Comparison of ENCODE assay signal across 2 cellular contexts in genomic region chr20:37346526-37347346, GRCh38.
TF ChIP-seq lines count a peak whose summit lies in the region.

No MANE protein-coding gene starts in this region.

TF ChIP-seq in IMR-90, 13 proteins besides CTCF, POLR2A, EP300 and RAD21:
- TF ChIP-seq SMC3 (IDR thresholded peaks at IDR 0.05; ENCODE audit: low read depth, low read length) = no peak
- no peak for TF ChIP-seq BHLHE40 (IDR thresholded peaks at IDR 0.05; ENCODE audit: low read depth, low read length)
- TF ChIP-seq RCOR1 (IDR thresholded peaks at IDR 0.05; ENCODE audit: insufficient replicate concordance, low read length) = no peak
- no peak for TF ChIP-seq USF2 (IDR thresholded peaks at IDR 0.05; ENCODE audit: low read depth, low read length)
- TF ChIP-seq MAFK (IDR thresholded peaks at IDR 0.05; ENCODE audit: low read depth, low read length) = no peak
- TF ChIP-seq MAZ (IDR thresholded peaks at IDR 0.05; ENCODE audit: borderline replicate concordance, low read depth, low read length) = no peak
- TF ChIP-seq ELK1 (IDR thresholded peaks at IDR 0.05; ENCODE audit: borderline replicate concordance, low read depth, low read length) = no peak
- no peak for TF ChIP-seq NFE2L2 (IDR thresholded peaks at IDR 0.05; ENCODE audit: low read depth, low read length)
- TF ChIP-seq MXI1 (IDR thresholded peaks at IDR 0.05; ENCODE audit: borderline replicate concordance, low read depth, low read length) = no peak
- no peak for TF ChIP-seq CHD1 (IDR thresholded peaks at IDR 0.05; ENCODE audit: low read depth, low read length)

TF ChIP-seq in endothelial cell of umbilical vein, 7 proteins besides CTCF, POLR2A, EP300 and RAD21:
- TF ChIP-seq FOS (IDR thresholded peaks at IDR 0.05; ENCODE audit: borderline replicate concordance, insufficient read depth, low read length) (no peak), EZH2 (IDR thresholded peaks at IDR 0.05; ENCODE audit: borderline replicate concordance, low read depth, low read length, severe bottlenecking) (no peak), MYC (IDR thresholded peaks at IDR 0.05; ENCODE audit: low read depth, low read length) (no peak), MAX (IDR thresholded peaks at IDR 0.05; ENCODE audit: insufficient read depth, insufficient read length) (no peak), JUN (IDR thresholded peaks at IDR 0.05; ENCODE audit: borderline replicate concordance, insufficient read depth, insufficient read length, low read depth) (no peak)
